1 cellular context compared by ENCODE assay signal in the genomic region with DNA sequence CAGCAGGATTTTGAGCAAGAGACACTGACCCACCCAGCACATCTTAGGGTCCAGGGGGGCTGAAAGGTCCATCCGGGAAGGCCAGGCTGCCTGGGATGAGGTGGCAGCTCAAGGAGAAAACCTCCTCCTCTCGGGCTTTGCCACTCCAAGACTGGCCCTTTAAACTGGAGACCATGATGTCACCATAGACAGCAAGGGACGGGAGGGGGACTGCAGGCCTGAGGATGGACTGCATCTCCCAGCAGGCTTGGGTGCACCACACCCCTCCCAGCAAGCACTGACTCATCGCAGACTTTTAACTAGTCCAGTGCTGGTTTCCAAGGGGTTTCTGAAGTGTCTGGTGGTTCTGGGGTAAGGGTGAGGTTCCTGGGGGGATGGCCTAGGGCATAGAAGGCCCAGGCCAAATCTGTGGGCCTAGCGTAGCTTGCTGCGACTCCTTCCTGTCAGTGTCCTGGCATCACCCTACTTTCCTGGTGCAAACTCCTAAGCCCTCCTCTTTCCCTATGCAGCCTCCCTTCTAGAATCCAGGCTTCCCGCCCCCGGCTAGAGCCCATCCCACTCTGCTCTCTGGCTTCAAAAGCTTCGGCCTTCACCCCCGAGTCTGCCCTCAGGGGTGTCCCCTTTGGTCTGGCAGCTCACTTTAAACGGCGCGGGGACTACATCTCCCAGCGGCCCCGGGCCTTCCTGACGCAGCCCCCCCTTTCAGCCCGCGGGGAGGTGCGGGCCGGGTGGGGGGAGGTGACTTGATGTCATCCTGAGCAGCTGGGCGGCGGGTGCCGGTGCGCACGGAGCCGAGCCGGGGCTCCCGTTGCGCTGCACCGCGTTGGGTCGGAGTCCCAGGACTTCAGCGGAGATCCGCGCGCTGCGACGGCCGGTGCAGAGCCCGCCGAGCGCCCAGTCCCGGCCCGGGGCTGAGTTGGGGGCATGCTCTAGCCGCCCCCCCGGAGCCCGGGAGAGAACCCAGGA.
TF ChIP-seq lines count a peak whose summit lies in the region.

A gene (plus strand): TSS at position 746 of the 966 bp plus-strand sequence. CDS start 1,046 bp downstream, outside the sequence.

TF ChIP-seq in HepG2, 621 proteins besides CTCF, POLR2A, EP300 and RAD21 (continued from another document and continues in another):
- TF ChIP-seq, protein P1, sequence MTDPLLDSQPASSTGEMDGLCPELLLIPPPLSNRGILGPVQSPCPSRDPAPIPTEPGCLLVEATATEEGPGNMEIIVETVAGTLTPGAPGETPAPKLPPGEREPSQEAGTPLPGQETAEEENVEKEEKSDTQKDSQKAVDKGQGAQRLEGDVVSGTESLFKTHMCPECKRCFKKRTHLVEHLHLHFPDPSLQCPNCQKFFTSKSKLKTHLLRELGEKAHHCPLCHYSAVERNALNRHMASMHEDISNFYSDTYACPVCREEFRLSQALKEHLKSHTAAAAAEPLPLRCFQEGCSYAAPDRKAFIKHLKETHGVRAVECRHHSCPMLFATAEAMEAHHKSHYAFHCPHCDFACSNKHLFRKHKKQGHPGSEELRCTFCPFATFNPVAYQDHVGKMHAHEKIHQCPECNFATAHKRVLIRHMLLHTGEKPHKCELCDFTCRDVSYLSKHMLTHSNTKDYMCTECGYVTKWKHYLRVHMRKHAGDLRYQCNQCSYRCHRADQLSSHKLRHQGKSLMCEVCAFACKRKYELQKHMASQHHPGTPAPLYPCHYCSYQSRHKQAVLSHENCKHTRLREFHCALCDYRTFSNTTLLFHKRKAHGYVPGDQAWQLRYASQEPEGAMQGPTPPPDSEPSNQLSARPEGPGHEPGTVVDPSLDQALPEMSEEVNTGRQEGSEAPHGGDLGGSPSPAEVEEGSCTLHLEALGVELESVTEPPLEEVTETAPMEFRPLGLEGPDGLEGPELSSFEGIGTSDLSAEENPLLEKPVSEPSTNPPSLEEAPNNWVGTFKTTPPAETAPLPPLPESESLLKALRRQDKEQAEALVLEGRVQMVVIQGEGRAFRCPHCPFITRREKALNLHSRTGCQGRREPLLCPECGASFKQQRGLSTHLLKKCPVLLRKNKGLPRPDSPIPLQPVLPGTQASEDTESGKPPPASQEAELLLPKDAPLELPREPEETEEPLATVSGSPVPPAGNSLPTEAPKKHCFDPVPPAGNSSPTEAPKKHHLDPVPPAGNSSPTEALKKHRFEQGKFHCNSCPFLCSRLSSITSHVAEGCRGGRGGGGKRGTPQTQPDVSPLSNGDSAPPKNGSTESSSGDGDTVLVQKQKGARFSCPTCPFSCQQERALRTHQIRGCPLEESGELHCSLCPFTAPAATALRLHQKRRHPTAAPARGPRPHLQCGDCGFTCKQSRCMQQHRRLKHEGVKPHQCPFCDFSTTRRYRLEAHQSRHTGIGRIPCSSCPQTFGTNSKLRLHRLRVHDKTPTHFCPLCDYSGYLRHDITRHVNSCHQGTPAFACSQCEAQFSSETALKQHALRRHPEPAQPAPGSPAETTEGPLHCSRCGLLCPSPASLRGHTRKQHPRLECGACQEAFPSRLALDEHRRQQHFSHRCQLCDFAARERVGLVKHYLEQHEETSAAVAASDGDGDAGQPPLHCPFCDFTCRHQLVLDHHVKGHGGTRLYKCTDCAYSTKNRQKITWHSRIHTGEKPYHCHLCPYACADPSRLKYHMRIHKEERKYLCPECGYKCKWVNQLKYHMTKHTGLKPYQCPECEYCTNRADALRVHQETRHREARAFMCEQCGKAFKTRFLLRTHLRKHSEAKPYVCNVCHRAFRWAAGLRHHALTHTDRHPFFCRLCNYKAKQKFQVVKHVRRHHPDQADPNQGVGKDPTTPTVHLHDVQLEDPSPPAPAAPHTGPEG (CRISPR knock-in tag; IDR thresholded peaks at IDR 0.05), result no peak
- TF ChIP-seq RARA (CRISPR knock-in tag; IDR thresholded peaks at IDR 0.05) (peak; percentile 12; the same call in 1 of the 2 replicates), MYNN (CRISPR knock-in tag; IDR thresholded peaks at IDR 0.05; ENCODE audit: low read depth) (no peak), ZSCAN31 (CRISPR knock-in tag; IDR thresholded peaks at IDR 0.05; ENCODE audit: low read depth) (0 out of 2 replicates have a peak, but pooled peaks have one; percentile 59), FOXA1 (IDR thresholded peaks at IDR 0.05) (no peak), FOXA1 (CRISPR knock-in tag; IDR thresholded peaks at IDR 0.05) (no peak), ZNF605 (CRISPR knock-in tag; IDR thresholded peaks at IDR 0.05) (no peak), ADNP (CRISPR knock-in tag; IDR thresholded peaks at IDR 0.05) (no peak), TEAD3 (CRISPR knock-in tag; optimal IDR thresholded peaks at IDR 0.05; ENCODE audit: borderline replicate concordance) (peak; percentile 23), ZNF629 (CRISPR knock-in tag; conservative IDR thresholded peaks at IDR 0.05) (no peak), ZNF337 (CRISPR knock-in tag; IDR thresholded peaks at IDR 0.05; ENCODE audit: borderline replicate concordance, low read depth) (no peak), PHB2 (IDR thresholded peaks at IDR 0.05; ENCODE audit: partially characterized antibody) (no peak), SRF (IDR thresholded peaks at IDR 0.05; ENCODE audit: low read depth, low read length) (no peak), SP4 (CRISPR knock-in tag; IDR thresholded peaks at IDR 0.05) (0 out of 2 replicates have a peak, but pooled peaks have one; percentile 43), ZNF878 (CRISPR knock-in tag; IDR thresholded peaks at IDR 0.05) (no peak), ZNF292 (CRISPR knock-in tag; IDR thresholded peaks at IDR 0.05; ENCODE audit: borderline replicate concordance, low read depth) (no peak)
- TF ChIP-seq, protein P2, sequence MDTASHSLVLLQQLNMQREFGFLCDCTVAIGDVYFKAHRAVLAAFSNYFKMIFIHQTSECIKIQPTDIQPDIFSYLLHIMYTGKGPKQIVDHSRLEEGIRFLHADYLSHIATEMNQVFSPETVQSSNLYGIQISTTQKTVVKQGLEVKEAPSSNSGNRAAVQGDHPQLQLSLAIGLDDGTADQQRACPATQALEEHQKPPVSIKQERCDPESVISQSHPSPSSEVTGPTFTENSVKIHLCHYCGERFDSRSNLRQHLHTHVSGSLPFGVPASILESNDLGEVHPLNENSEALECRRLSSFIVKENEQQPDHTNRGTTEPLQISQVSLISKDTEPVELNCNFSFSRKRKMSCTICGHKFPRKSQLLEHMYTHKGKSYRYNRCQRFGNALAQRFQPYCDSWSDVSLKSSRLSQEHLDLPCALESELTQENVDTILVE (CRISPR knock-in tag; IDR thresholded peaks at IDR 0.05), result peak; percentile 31; the same call in 1 of the 2 replicates
- TF ChIP-seq, protein P3, sequence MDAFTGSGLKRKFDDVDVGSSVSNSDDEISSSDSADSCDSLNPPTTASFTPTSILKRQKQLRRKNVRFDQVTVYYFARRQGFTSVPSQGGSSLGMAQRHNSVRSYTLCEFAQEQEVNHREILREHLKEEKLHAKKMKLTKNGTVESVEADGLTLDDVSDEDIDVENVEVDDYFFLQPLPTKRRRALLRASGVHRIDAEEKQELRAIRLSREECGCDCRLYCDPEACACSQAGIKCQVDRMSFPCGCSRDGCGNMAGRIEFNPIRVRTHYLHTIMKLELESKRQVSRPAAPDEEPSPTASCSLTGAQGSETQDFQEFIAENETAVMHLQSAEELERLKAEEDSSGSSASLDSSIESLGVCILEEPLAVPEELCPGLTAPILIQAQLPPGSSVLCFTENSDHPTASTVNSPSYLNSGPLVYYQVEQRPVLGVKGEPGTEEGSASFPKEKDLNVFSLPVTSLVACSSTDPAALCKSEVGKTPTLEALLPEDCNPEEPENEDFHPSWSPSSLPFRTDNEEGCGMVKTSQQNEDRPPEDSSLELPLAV (CRISPR knock-in tag; conservative IDR thresholded peaks at IDR 0.05; ENCODE audit: low read depth), result no peak
- TF ChIP-seq, protein P4, sequence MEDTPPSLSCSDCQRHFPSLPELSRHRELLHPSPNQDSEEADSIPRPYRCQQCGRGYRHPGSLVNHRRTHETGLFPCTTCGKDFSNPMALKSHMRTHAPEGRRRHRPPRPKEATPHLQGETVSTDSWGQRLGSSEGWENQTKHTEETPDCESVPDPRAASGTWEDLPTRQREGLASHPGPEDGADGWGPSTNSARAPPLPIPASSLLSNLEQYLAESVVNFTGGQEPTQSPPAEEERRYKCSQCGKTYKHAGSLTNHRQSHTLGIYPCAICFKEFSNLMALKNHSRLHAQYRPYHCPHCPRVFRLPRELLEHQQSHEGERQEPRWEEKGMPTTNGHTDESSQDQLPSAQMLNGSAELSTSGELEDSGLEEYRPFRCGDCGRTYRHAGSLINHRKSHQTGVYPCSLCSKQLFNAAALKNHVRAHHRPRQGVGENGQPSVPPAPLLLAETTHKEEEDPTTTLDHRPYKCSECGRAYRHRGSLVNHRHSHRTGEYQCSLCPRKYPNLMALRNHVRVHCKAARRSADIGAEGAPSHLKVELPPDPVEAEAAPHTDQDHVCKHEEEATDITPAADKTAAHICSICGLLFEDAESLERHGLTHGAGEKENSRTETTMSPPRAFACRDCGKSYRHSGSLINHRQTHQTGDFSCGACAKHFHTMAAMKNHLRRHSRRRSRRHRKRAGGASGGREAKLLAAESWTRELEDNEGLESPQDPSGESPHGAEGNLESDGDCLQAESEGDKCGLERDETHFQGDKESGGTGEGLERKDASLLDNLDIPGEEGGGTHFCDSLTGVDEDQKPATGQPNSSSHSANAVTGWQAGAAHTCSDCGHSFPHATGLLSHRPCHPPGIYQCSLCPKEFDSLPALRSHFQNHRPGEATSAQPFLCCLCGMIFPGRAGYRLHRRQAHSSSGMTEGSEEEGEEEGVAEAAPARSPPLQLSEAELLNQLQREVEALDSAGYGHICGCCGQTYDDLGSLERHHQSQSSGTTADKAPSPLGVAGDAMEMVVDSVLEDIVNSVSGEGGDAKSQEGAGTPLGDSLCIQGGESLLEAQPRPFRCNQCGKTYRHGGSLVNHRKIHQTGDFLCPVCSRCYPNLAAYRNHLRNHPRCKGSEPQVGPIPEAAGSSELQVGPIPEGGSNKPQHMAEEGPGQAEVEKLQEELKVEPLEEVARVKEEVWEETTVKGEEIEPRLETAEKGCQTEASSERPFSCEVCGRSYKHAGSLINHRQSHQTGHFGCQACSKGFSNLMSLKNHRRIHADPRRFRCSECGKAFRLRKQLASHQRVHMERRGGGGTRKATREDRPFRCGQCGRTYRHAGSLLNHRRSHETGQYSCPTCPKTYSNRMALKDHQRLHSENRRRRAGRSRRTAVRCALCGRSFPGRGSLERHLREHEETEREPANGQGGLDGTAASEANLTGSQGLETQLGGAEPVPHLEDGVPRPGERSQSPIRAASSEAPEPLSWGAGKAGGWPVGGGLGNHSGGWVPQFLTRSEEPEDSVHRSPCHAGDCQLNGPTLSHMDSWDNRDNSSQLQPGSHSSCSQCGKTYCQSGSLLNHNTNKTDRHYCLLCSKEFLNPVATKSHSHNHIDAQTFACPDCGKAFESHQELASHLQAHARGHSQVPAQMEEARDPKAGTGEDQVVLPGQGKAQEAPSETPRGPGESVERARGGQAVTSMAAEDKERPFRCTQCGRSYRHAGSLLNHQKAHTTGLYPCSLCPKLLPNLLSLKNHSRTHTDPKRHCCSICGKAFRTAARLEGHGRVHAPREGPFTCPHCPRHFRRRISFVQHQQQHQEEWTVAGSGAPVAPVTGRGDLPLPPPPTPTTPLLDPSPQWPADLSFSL (CRISPR knock-in tag; IDR thresholded peaks at IDR 0.05), result no peak
- TF ChIP-seq, protein P5, sequence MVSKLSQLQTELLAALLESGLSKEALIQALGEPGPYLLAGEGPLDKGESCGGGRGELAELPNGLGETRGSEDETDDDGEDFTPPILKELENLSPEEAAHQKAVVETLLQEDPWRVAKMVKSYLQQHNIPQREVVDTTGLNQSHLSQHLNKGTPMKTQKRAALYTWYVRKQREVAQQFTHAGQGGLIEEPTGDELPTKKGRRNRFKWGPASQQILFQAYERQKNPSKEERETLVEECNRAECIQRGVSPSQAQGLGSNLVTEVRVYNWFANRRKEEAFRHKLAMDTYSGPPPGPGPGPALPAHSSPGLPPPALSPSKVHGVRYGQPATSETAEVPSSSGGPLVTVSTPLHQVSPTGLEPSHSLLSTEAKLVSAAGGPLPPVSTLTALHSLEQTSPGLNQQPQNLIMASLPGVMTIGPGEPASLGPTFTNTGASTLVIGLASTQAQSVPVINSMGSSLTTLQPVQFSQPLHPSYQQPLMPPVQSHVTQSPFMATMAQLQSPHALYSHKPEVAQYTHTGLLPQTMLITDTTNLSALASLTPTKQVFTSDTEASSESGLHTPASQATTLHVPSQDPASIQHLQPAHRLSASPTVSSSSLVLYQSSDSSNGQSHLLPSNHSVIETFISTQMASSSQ (IDR thresholded peaks at IDR 0.05; ENCODE audit: low read depth), result no peak
- TF ChIP-seq, protein P5 (CRISPR knock-in tag; IDR thresholded peaks at IDR 0.05; ENCODE audit: borderline replicate concordance), result peak; percentile 16; the same call in 1 of the 2 replicates
- TF ChIP-seq, protein P6, sequence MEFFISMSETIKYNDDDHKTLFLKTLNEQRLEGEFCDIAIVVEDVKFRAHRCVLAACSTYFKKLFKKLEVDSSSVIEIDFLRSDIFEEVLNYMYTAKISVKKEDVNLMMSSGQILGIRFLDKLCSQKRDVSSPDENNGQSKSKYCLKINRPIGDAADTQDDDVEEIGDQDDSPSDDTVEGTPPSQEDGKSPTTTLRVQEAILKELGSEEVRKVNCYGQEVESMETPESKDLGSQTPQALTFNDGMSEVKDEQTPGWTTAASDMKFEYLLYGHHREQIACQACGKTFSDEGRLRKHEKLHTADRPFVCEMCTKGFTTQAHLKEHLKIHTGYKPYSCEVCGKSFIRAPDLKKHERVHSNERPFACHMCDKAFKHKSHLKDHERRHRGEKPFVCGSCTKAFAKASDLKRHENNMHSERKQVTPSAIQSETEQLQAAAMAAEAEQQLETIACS (CRISPR knock-in tag; IDR thresholded peaks at IDR 0.05), result no peak
- TF ChIP-seq, protein P7, sequence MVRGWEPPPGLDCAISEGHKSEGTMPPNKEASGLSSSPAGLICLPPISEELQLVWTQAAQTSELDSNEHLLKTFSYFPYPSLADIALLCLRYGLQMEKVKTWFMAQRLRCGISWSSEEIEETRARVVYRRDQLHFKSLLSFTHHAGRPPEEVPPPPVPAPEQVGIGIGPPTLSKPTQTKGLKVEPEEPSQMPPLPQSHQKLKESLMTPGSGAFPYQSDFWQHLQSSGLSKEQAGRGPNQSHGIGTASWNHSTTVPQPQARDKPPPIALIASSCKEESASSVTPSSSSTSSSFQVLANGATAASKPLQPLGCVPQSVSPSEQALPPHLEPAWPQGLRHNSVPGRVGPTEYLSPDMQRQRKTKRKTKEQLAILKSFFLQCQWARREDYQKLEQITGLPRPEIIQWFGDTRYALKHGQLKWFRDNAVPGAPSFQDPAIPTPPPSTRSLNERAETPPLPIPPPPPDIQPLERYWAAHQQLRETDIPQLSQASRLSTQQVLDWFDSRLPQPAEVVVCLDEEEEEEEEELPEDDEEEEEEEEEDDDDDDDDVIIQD (CRISPR knock-in tag; IDR thresholded peaks at IDR 0.05; ENCODE audit: low read depth), result no peak
- TF ChIP-seq, protein P8, sequence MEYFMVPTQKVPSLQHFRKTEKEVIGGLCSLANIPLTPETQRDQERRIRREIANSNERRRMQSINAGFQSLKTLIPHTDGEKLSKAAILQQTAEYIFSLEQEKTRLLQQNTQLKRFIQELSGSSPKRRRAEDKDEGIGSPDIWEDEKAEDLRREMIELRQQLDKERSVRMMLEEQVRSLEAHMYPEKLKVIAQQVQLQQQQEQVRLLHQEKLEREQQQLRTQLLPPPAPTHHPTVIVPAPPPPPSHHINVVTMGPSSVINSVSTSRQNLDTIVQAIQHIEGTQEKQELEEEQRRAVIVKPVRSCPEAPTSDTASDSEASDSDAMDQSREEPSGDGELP (IDR thresholded peaks at IDR 0.05; ENCODE audit: borderline replicate concordance, low read depth), result peak; percentile 96
